1 cellular context compared by ENCODE assay signal in genomic region chr5:132098151-132098594, GRCh38.
TF ChIP-seq lines count a peak whose summit lies in the region.

No MANE protein-coding gene starts in this region.

TF ChIP-seq in GM12878, 131 proteins besides CTCF, POLR2A, EP300 and RAD21 (continued from another document):
- TF ChIP-seq PKNOX1 (IDR thresholded peaks at IDR 0.05) (peak; percentile 87), ASH2L (IDR thresholded peaks at IDR 0.05; ENCODE audit: borderline replicate concordance, low read depth) (no peak), CUX1 (IDR thresholded peaks at IDR 0.05; ENCODE audit: insufficient replicate concordance, low read depth, low read length) (no peak), EED (IDR thresholded peaks at IDR 0.05; ENCODE audit: low read depth) (peak; percentile 49; the same call in 1 of the 2 replicates), JUNB (IDR thresholded peaks at IDR 0.05) (peak; percentile 65), YY1 (IDR thresholded peaks at IDR 0.05; ENCODE audit: low read depth, low read length) (no peak), TCF3 (IDR thresholded peaks at IDR 0.05; ENCODE audit: borderline replicate concordance, insufficient read depth, low read depth, low read length) (no peak), PBX3 (IDR thresholded peaks at IDR 0.05; ENCODE audit: insufficient replicate concordance, low read depth, low read length) (peak; percentile 69), CBX3 (IDR thresholded peaks at IDR 0.05; ENCODE audit: borderline replicate concordance, low read depth) (no peak), IKZF2 (IDR thresholded peaks at IDR 0.05) (0 out of 4 replicates have a peak, but pooled peaks have one; percentile 16 to 29), NR2C2 (IDR thresholded peaks at IDR 0.05; ENCODE audit: borderline replicate concordance, control insufficient read depth, insufficient read length, low read depth) (no peak)
TF ChIP-seq in GM12878: peak in this region for 6.
